In genomic region chr3:179260949-179261765, GRCh38 we compare ENCODE assay signal across 8 cellular contexts. TPM values are rescaled to one million over a fixed set of nuclear protein-coding genes. Genes with fewer than 3 reads are reported as not detected.
DNase-seq lines count a peak whose midpoint lies in the region; ATAC-seq, FAIRE-seq and TF ChIP-seq lines count a peak whose summit lies in the region.

No MANE protein-coding gene starts in this region.

- peak; percentile 98 for ATAC-seq in WTC11

- H3K4me2 ChIP-seq in keratinocyte (ENCODE audit: control insufficient read depth, extremely low read depth, insufficient read depth, low read depth, low read length): peak overlapping the region; percentile 81

- H3K9me3 ChIP-seq in keratinocyte (ENCODE audit: control insufficient read depth, low read depth, low read length): peaks cover 2% of the 10 kb centered on the region

- H3K4me3 ChIP-seq in cardiac fibroblast (replicated peaks in 1 of 2; ENCODE audit: low read depth in 2 of 2, low read length in 2 of 2): peak overlapping the region; percentile 55 to 59
- peak overlapping the region; percentile 39 to 65 (median 61) for H3K4me3 ChIP-seq in keratinocyte (ENCODE audit: control insufficient read depth in 2 of 3, extremely low read depth in 1 of 3, insufficient read depth in 2 of 3, low read depth in 1 of 3, low read length in 3 of 3)

- dilution Hi-C loops in keratinocyte (cut with MboI; ENCODE audit: extremely low pct_ligation_motif_present, low sequenced_read_pairs): no loop called here

- peak overlapping the region; percentile 56 for H3K9ac ChIP-seq in keratinocyte (ENCODE audit: control insufficient read depth, extremely low read depth, insufficient read depth, low read length)

- POLR2A ChIA-PET in HEK293T (lab: Yijun Ruan, JAX): no interaction called here
- POLR2A ChIA-PET in WTC11 (lab: Charles Lee): no interaction called here

- in situ Hi-C loops in GM13976 (cut with MboI; ENCODE audit: low sequenced_read_pairs, unreplicated experiment): no loop called here

- H3K4me3 Mint-ChIP-seq in WTC11: peak overlapping the region; percentile 67

- H3K27ac ChIP-seq in keratinocyte (ENCODE audit: control insufficient read depth, insufficient read depth, low read length): no peak overlapping the region

- TF ChIP-seq CTCF in GM13976 (IDR thresholded peaks at IDR 0.05; ENCODE audit: borderline replicate concordance, control extremely low read depth, extremely low read depth, insufficient read depth, missing control alignments) (no peak), WTC11 (IDR thresholded peaks at IDR 0.05) (no peak), cardiac fibroblast (IDR thresholded peaks at IDR 0.05; ENCODE audit: low read depth, low read length) (no peak), keratinocyte (optimal IDR thresholded peaks at IDR 0.05 in 1 of 3, IDR thresholded peaks at IDR 0.05 in 1 of 3, conservative IDR thresholded peaks at IDR 0.05 in 1 of 3; ENCODE audit: extremely low read depth in 1 of 3, insufficient read depth in 2 of 3, low read length in 3 of 3) (no peak)

- CTCF ChIA-PET in HEK293T (lab: Yijun Ruan, JAX): no interaction called here
- CTCF ChIA-PET in WTC11 (lab: Charles Lee): interaction anchor here (0.5 to 2.8 kb wide), 3 partner anchors 11 to 186 kb away, joined by 6 to 7 read pairs (median 6); no protein-coding TSS in a partner anchor

- H3K79me2 ChIP-seq in keratinocyte (ENCODE audit: control insufficient read depth, insufficient read depth, low read length): no peaks in the 10 kb centered on the region

- no peaks in the 10 kb centered on the region for H4K20me1 ChIP-seq in keratinocyte (ENCODE audit: control insufficient read depth, extremely low read depth, insufficient read depth, low read length)

- peak overlapping the region; percentile 74 for H2AFZ ChIP-seq in keratinocyte (ENCODE audit: control insufficient read depth, low read length)

- H3K36me3 ChIP-seq in keratinocyte (ENCODE audit: control insufficient read depth in 2 of 2, extremely low read depth in 1 of 2, insufficient read depth in 2 of 2, low read length in 2 of 2): no peaks in the 10 kb centered on the region

- H3K9me1 ChIP-seq in keratinocyte (ENCODE audit: control insufficient read depth, extremely low read depth, insufficient read depth, low read length): no peaks in the 10 kb centered on the region

- no peaks in the 10 kb centered on the region for H3K4me1 Mint-ChIP-seq in WTC11

- H3K9me3 Mint-ChIP-seq in WTC11: peaks cover 25% of the 10 kb centered on the region

- no peak for FAIRE-seq in keratinocyte (lab: Jason Lieb, UNC)

- DNase-seq in GM13976 (ENCODE audit: low spot score) (peak; percentile 90), HEK293T (ENCODE audit: extremely low spot score) (peak; percentile 71), NAMALWA (ENCODE audit: low spot score) (peak; percentile 57), WTC11 (ENCODE audit: low spot score) (peak; percentile 71), cardiac fibroblast (ENCODE audit: low read depth in 2 of 2) (peak; percentile 57 to 72), keratinocyte (ENCODE audit: low read depth, low spot score) (no peak), NK-92 (lab: John Stamatoyannopoulos, UW; ENCODE audit: unreplicated experiment) (no peak)
- DNase-seq in stimulated activated CD4-positive, alpha-beta T cell treated with anti-CD3 and anti-CD28 coated beads, Interleukin-15, amount 100 ng/mL, for 1 hour (ENCODE audit: low read depth in 1 of 2, low spot score in 1 of 2): peak; percentile 37 to 50

- no peaks in the 10 kb centered on the region for H3K4me1 ChIP-seq in keratinocyte (ENCODE audit: control insufficient read depth, extremely low read depth, insufficient read depth, low read length)

- peaks cover 34% of the 10 kb centered on the region for H3K27me3 Mint-ChIP-seq in WTC11 (ENCODE audit: low read depth)

- peaks cover 23% of the 10 kb centered on the region for H3K36me3 Mint-ChIP-seq in WTC11

- no peak overlapping the region for H3K27ac Mint-ChIP-seq in WTC11

- no peaks in the 10 kb centered on the region for H3K27me3 ChIP-seq in keratinocyte (ENCODE audit: control insufficient read depth, extremely low read depth, insufficient read depth, low read length)

TF ChIP-seq in HEK293T, 16 proteins besides CTCF, POLR2A, EP300 and RAD21:
- TF ChIP-seq FOXM1 (IDR thresholded peaks at IDR 0.05; ENCODE audit: borderline replicate concordance): no peak
- TF ChIP-seq BHLHE40 (IDR thresholded peaks at IDR 0.05; ENCODE audit: borderline replicate concordance): no peak
- no peak for TF ChIP-seq FOXK2 (IDR thresholded peaks at IDR 0.05)
- TF ChIP-seq L3MBTL2 (conservative IDR thresholded peaks at IDR 0.05): no peak
- TF ChIP-seq ZNF384 (IDR thresholded peaks at IDR 0.05): no peak
- no peak for TF ChIP-seq HDGF (IDR thresholded peaks at IDR 0.05; ENCODE audit: borderline replicate concordance)
- TF ChIP-seq CTBP1 (IDR thresholded peaks at IDR 0.05; ENCODE audit: borderline replicate concordance): no peak
- TF ChIP-seq SUZ12 (IDR thresholded peaks at IDR 0.05): no peak
- no peak for TF ChIP-seq FOXA1 (IDR thresholded peaks at IDR 0.05)

TF ChIP-seq in WTC11, 78 proteins besides CTCF, POLR2A, EP300 and RAD21 (continues in another document):
- TF ChIP-seq ZSCAN18 (CRISPR knock-in tag; IDR thresholded peaks at IDR 0.05) (no peak), ZNF138 (CRISPR knock-in tag; conservative IDR thresholded peaks at IDR 0.05) (no peak), AR (CRISPR knock-in tag; IDR thresholded peaks at IDR 0.05) (no peak), JUN (CRISPR knock-in tag; IDR thresholded peaks at IDR 0.05) (peak; percentile 29; the same call in 1 of the 2 replicates), E2F1 (CRISPR knock-in tag; IDR thresholded peaks at IDR 0.05) (0 out of 2 replicates have a peak, but pooled peaks have one; percentile 45), NR3C1 (CRISPR knock-in tag; conservative IDR thresholded peaks at IDR 0.05; ENCODE audit: low read depth) (no peak), CDX4 (CRISPR knock-in tag; IDR thresholded peaks at IDR 0.05; ENCODE audit: borderline replicate concordance) (no peak), OVOL2 (CRISPR knock-in tag; IDR thresholded peaks at IDR 0.05; ENCODE audit: borderline replicate concordance) (no peak)

RNA-seq across cellular contexts. Expression of gene KCNMB3, which starts 10.2 kb away (rescaled TPM):
- 1.7 to 2.3 TPM (median 2.2 TPM) in 3 replicates for total RNA-seq in WTC11 (2021)
- 0.31 to 1.00 TPM (median 0.32 TPM) in 3 replicates for polyA plus RNA-seq in keratinocyte
- 0.25 TPM for polyA plus RNA-seq in keratinocyte (2011; ENCODE audit: low read depth)
- 0.19 and 0.21 TPM in 2 replicates for polyA plus RNA-seq in keratinocyte (2011; cell fraction: cytosol; rRNA removed)
- 2.1 and 2.7 TPM in 2 replicates for polyA plus RNA-seq in keratinocyte (2011; cell fraction: nucleus; rRNA removed)
- polyA plus RNA-seq in keratinocyte (2012; ENCODE audit: low replicate concordance): 1.3 and 3.0 TPM in 2 replicates
- 0.36 to 1.2 TPM (median 0.49 TPM) in 3 replicates for polyA minus RNA-seq in keratinocyte
- polyA minus RNA-seq in keratinocyte (2011; cell fraction: cytosol; rRNA and poly(A)+ RNA removed): not detected
- 0.63 and 0.93 TPM in 2 replicates for polyA minus RNA-seq in keratinocyte (2011; cell fraction: nucleus; rRNA and poly(A)+ RNA removed)

Comparison
In these comparisons a context has a peak if more than half of its experiments do, and no peak if none do; other contexts are left out.
1. DNase-seq: peak in GM13976 (single experiment), HEK293T (single experiment), NAMALWA (single experiment), WTC11 (single experiment), cardiac fibroblast (2 of 2) and stimulated activated CD4-positive, alpha-beta T cell treated with anti-CD3 and anti-CD28 coated beads, Interleukin-15, amount 100 ng/mL, for 1 hour (2 of 2); none in keratinocyte (single experiment) and NK-92 (single experiment).